ENCODE assay signal across 20 cellular contexts in genomic region chr11:120065876-120066275, GRCh38.
"Had no signal": no experiment of that assay in that cellular context is flagged by ENCODE, and none has a peak within 500 bp of the region (broad histone marks: within the 10 kb centered on the region; RNA-seq: fewer than 3 reads in every experiment).

No MANE protein-coding gene starts in this region.

- H3K27ac ChIP-seq: foreskin keratinocyte, pancreas, prostate gland, right lobe of liver, upper lobe of left lung, vagina had no signal

- H3K9me3 ChIP-seq: mucosa of descending colon, pancreas, prostate gland, right lobe of liver, upper lobe of left lung, vagina had no signal

- H3K9me3 Mint-ChIP-seq: dendritic cell treated with granulocyte-macrophage colony-stimulating factor and Interleukin-4, amounts not matched to agents 40 ng/mL and 50 ng/mL, for 4 days; immature natural killer cell; naive thymus-derived CD8-positive, alpha-beta T cell; neural crest cell; stimulated activated naive B cell treated with anti-CD40 and anti-IgM and Interleukin-4, amounts not matched to agents 10 μg/mL and 1 μg/mL and 100 μg/mL, for 72 hours; stimulated activated naive CD8-positive, alpha-beta T cell treated with anti-CD3 and anti-CD28 coated beads, Interleukin-15, amount 100 ng/mL, for 72 hours had no signal

- ATAC-seq: foreskin keratinocyte; left cardiac atrium; left ventricle myocardium superior; mucosa of descending colon; naive thymus-derived CD8-positive, alpha-beta T cell; pancreas; right lobe of liver; stimulated activated naive B cell treated with anti-CD40 and anti-IgM and Interleukin-4, amounts not matched to agents 10 μg/mL and 1 μg/mL and 100 μg/mL, for 72 hours; stimulated activated naive CD8-positive, alpha-beta T cell treated with anti-CD3 and anti-CD28 coated beads, Interleukin-15, amount 100 ng/mL, for 72 hours had no signal

- H3K4me3 ChIP-seq: lung, mucosa of descending colon, pancreas, prostate gland, right lobe of liver, upper lobe of left lung, vagina had no signal

- H3K36me3 ChIP-seq: pancreas, prostate gland, right lobe of liver, upper lobe of left lung, vagina had no signal

- H3K4me3 Mint-ChIP-seq: dendritic cell treated with granulocyte-macrophage colony-stimulating factor and Interleukin-4, amounts not matched to agents 40 ng/mL and 50 ng/mL, for 4 days; immature natural killer cell; naive thymus-derived CD8-positive, alpha-beta T cell; neural crest cell; stimulated activated naive B cell treated with anti-CD40 and anti-IgM and Interleukin-4, amounts not matched to agents 10 μg/mL and 1 μg/mL and 100 μg/mL, for 72 hours; stimulated activated naive CD8-positive, alpha-beta T cell treated with anti-CD3 and anti-CD28 coated beads, Interleukin-15, amount 100 ng/mL, for 72 hours had no signal

- H3K27me3 ChIP-seq: pancreas, right lobe of liver, upper lobe of left lung, vagina had no signal

- H3K4me1 Mint-ChIP-seq: immature natural killer cell; naive thymus-derived CD8-positive, alpha-beta T cell had no signal

- H3K4me1 ChIP-seq: pancreas, prostate gland, right lobe of liver had no signal

- DNase-seq: foreskin keratinocyte; immature natural killer cell; kidney; left cardiac atrium; left ventricle myocardium superior; mesendoderm; mucosa of descending colon; naive thymus-derived CD8-positive, alpha-beta T cell; nucleus accumbens; pancreas; right lobe of liver; stimulated activated CD4-positive, alpha-beta T cell treated with anti-CD3 and anti-CD28 coated beads, Interleukin-4, amount 100 ng/mL, for 1 hour; stimulated activated naive B cell treated with anti-CD40 and anti-IgM and Interleukin-4, amounts not matched to agents 10 μg/mL and 1 μg/mL and 100 μg/mL, for 72 hours; stimulated activated naive CD8-positive, alpha-beta T cell treated with anti-CD3 and anti-CD28 coated beads, Interleukin-15, amount 100 ng/mL, for 72 hours; upper lobe of left lung had no signal

- H3K27ac Mint-ChIP-seq: dendritic cell treated with granulocyte-macrophage colony-stimulating factor and Interleukin-4, amounts not matched to agents 40 ng/mL and 50 ng/mL, for 4 days; immature natural killer cell; naive thymus-derived CD8-positive, alpha-beta T cell; stimulated activated naive B cell treated with anti-CD40 and anti-IgM and Interleukin-4, amounts not matched to agents 10 μg/mL and 1 μg/mL and 100 μg/mL, for 72 hours; stimulated activated naive CD8-positive, alpha-beta T cell treated with anti-CD3 and anti-CD28 coated beads, Interleukin-15, amount 100 ng/mL, for 72 hours had no signal

- H3K36me3 Mint-ChIP-seq: immature natural killer cell; naive thymus-derived CD8-positive, alpha-beta T cell; stimulated activated naive B cell treated with anti-CD40 and anti-IgM and Interleukin-4, amounts not matched to agents 10 μg/mL and 1 μg/mL and 100 μg/mL, for 72 hours had no signal
